ENCODE assay signal across 17 cellular contexts in the genomic region with DNA sequence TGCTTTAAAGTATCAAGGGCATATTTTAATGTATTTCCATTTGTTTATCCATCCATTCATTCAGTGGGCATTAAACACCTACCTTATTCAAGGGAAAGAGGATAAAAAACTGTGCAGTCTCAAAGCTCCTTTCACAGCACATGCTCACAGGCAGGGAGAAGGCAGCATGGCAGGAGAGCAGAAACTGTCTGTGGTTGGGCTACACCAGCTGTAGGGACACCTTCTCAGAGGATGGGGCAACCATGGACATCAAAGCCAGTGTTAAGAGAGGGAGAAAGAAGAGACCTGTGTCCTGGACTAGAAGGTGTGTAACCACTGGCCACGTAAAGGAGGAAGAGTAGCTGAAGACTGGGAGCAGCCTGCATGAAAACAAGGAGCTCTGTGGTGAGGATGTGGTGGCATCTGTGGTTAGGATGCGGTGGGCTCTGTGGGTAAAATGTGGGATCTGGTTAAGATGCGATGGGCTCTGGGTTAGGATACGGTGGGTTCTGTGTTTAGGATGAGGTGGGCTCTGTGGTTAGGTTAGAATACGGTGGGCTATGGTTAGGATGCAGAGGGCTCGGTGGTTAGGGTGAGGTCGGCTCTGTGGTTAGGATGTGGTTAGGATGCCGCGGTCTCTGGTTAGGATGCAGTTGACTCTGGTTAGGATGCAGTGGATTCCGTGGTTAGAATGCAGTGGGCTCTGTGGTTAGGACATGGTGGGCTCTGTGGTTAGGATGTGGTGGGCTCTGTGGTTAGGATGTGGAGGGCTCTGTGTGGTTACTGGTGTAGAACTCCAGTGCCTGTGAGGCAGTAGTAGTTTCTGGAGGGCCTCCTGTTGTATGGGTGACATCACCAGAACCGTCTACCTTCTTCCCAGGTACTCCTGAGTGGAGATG.
A peak's percentile ranks its signal among the peaks of the same experiment; 100 is the strongest.
DNase-seq lines count a peak whose midpoint lies in the region; FAIRE-seq and TF ChIP-seq lines count a peak whose summit lies in the region.
"Had no signal": no experiment of that assay in that cellular context is flagged by ENCODE, and none has a peak within 500 bp of the region (broad histone marks: within the 10 kb centered on the region; RNA-seq: fewer than 3 reads in every experiment).

No MANE protein-coding gene starts in this region.

- no peak overlapping the region for H3K4me3 Mint-ChIP-seq in activated T-cell treated with anti-CD3 and anti-CD28 coated beads, Interleukin-2, amount 50 U/mL, for 24 hours
- H3K4me3 Mint-ChIP-seq in astrocyte (ENCODE audit: unreplicated experiment): no peak overlapping the region
- H3K4me3 Mint-ChIP-seq: GM23338 had no signal

- peaks cover 5% of the 10 kb centered on the region for H3K9me3 ChIP-seq in astrocyte (ENCODE audit: insufficient read depth, low read depth, low read length)
- no peaks in the 10 kb centered on the region for H3K9me3 ChIP-seq in spleen
- H3K9me3 ChIP-seq: adrenal gland, Caco-2 had no signal

- no peak for TF ChIP-seq POLR2A in spleen (IDR thresholded peaks at IDR 0.05)

- in situ Hi-C loops in KBM-7 (cut with MboI; ENCODE audit: low pct_unique_long_range_greater_than_20kb, low sequenced_read_pairs): no loop called here

- H3K4me1 ChIP-seq in astrocyte (ENCODE audit: insufficient read depth, low read length) (no peaks in the 10 kb centered on the region), spleen (peaks cover 0 to 54% (median 0%) of the 10 kb centered on the region in 6 donors)
- H3K4me1 ChIP-seq: adrenal gland, Caco-2 had no signal

- 19 to 45% (median 30%) methylated on average over 10 to 11 of the region's 11 CpGs for WGBS in spleen, 5 donors

- peaks cover 15% of the 10 kb centered on the region for H3K4me1 Mint-ChIP-seq in activated T-cell treated with anti-CD3 and anti-CD28 coated beads, Interleukin-2, amount 50 U/mL, for 24 hours (ENCODE audit: low read depth)
- no peaks in the 10 kb centered on the region for H3K4me1 Mint-ChIP-seq in astrocyte (ENCODE audit: low read depth, unreplicated experiment)
- H3K4me1 Mint-ChIP-seq: GM23338 had no signal

- H2AFZ ChIP-seq in astrocyte (ENCODE audit: low read depth, low read length): no peak overlapping the region
- H2AFZ ChIP-seq: GM23338 had no signal

- no peaks in the 10 kb centered on the region for H3K79me2 ChIP-seq in astrocyte (ENCODE audit: insufficient read depth, low read length)

- H3K9ac ChIP-seq in astrocyte (ENCODE audit: low read length): no peak overlapping the region

- FAIRE-seq in astrocyte (lab: Jason Lieb, UNC): no peak

- no peaks in the 10 kb centered on the region for H3K9me3 Mint-ChIP-seq in activated T-cell treated with anti-CD3 and anti-CD28 coated beads, Interleukin-2, amount 50 U/mL, for 24 hours
- peaks cover 3% of the 10 kb centered on the region for H3K9me3 Mint-ChIP-seq in astrocyte (ENCODE audit: unreplicated experiment)
- H3K9me3 Mint-ChIP-seq: GM23338 had no signal

- H3K27ac ChIP-seq in astrocyte (ENCODE audit: low read depth, low read length) (no peak overlapping the region), spleen (no peak overlapping the region)
- H3K27ac ChIP-seq: adrenal gland had no signal

- H3K4me3 ChIP-seq in astrocyte (ENCODE audit: insufficient read depth, low read depth, low read length) (no peak overlapping the region), spleen (no peak overlapping the region)
- H3K4me3 ChIP-seq: adrenal gland, GM23338 had no signal

- peak overlapping the region; percentile 82 for H3K27ac Mint-ChIP-seq in activated T-cell treated with anti-CD3 and anti-CD28 coated beads, Interleukin-2, amount 50 U/mL, for 24 hours
- peak overlapping the region; percentile 1 for H3K27ac Mint-ChIP-seq in astrocyte (ENCODE audit: unreplicated experiment)
- H3K27ac Mint-ChIP-seq: GM23338 had no signal

- intact Hi-C loops in spleen (cut with DNase I; ENCODE audit: low total_unique reads): no loop called here

- peaks cover 85% of the 10 kb centered on the region for H3K27me3 Mint-ChIP-seq in activated T-cell treated with anti-CD3 and anti-CD28 coated beads, Interleukin-2, amount 50 U/mL, for 24 hours
- H3K27me3 Mint-ChIP-seq in astrocyte (ENCODE audit: low read depth, unreplicated experiment): peaks cover 63% of the 10 kb centered on the region

- H3K4me2 ChIP-seq in astrocyte (ENCODE audit: low read length): no peak overlapping the region

- H3K36me3 ChIP-seq in astrocyte (ENCODE audit: insufficient read depth, low read length): no peaks in the 10 kb centered on the region
- H3K36me3 ChIP-seq in spleen: no peaks in the 10 kb centered on the region
- H3K36me3 ChIP-seq: adrenal gland had no signal

- TF ChIP-seq CTCF in astrocyte (IDR thresholded peaks at IDR 0.05; ENCODE audit: insufficient read depth, low read depth, low read length) (no peak), spleen (IDR thresholded peaks at IDR 0.05 in 8 of 11, conservative IDR thresholded peaks at IDR 0.05 in 3 of 11) (no peak)

- peak; percentile 41 for DNase-seq in activated T-cell treated with anti-CD3 and anti-CD28 coated beads, Interleukin-2, amount 50 U/mL, for 24 hours
- no peak for DNase-seq in activated T-cell treated with anti-CD3 and anti-CD28 coated beads, Interleukin-2, amount 50 U/mL, for 1 hour
- DNase-seq in KBM-7: peak; percentile 5
- DNase-seq in astrocyte (ENCODE audit: low read depth): no peak
- peak; percentile 25 for DNase-seq in spleen
- DNase-seq in central memory CD4-positive, alpha-beta T cell: no peak
- DNase-seq in amygdala (lab: John Stamatoyannopoulos, UW): no peak
- DNase-seq in effector CD8-positive, alpha-beta T cell (lab: John Stamatoyannopoulos, UW): no peak
- DNase-seq: ACHN, Caco-2, cerebellar nuclear complex, hypothalamus, NCI-H1930, right cardiac atrium, SHP77 treated with DMSO at 0.1 percent for 48 hours had no signal

- H3K27me3 ChIP-seq in astrocyte (ENCODE audit: insufficient read depth, low read length) (no peaks in the 10 kb centered on the region), spleen (replicated peaks in 1 of 7) (peaks cover 0 to 79% (median 23%) of the 10 kb centered on the region in 7 donors)
- H3K27me3 ChIP-seq: adrenal gland had no signal

- no peaks in the 10 kb centered on the region for H4K20me1 ChIP-seq in astrocyte (ENCODE audit: insufficient read depth, low read length)

- H3K36me3 Mint-ChIP-seq in activated T-cell treated with anti-CD3 and anti-CD28 coated beads, Interleukin-2, amount 50 U/mL, for 24 hours (ENCODE audit: low read depth): no peaks in the 10 kb centered on the region
- H3K36me3 Mint-ChIP-seq in astrocyte (ENCODE audit: low read depth, unreplicated experiment): no peaks in the 10 kb centered on the region

Comparison
In these comparisons a context has a peak if more than half of its experiments do, and no peak if none do; other contexts are left out.
1. DNase-seq: peak in activated T-cell treated with anti-CD3 and anti-CD28 coated beads, Interleukin-2, amount 50 U/mL, for 24 hours (single experiment), KBM-7 (single experiment) and spleen (single experiment); none in activated T-cell treated with anti-CD3 and anti-CD28 coated beads, Interleukin-2, amount 50 U/mL, for 1 hour (single experiment), astrocyte (single experiment), central memory CD4-positive, alpha-beta T cell (single experiment), amygdala (0 of 56) and effector CD8-positive, alpha-beta T cell (single experiment).